ENCODE assay signal across 8 cellular contexts in genomic region chr1:38272515-38272914, GRCh38.
"Had no signal": no experiment of that assay in that cellular context is flagged by ENCODE, and none has a peak within 500 bp of the region (broad histone marks: within the 10 kb centered on the region; RNA-seq: fewer than 3 reads in every experiment).

No MANE protein-coding gene starts in this region.

- DNase-seq: H7, HFFc6 had no signal

- H3K4me3 ChIP-seq: GM23338, HAP-1 had no signal

- ATAC-seq: GM23338, HCT116, HepG2 had no signal

- H3K4me1 ChIP-seq: HAP-1 had no signal

- H3K27ac ChIP-seq: HL-60 had no signal

- H3K9me3 ChIP-seq: HAP-1 had no signal

- H3K9me3 Mint-ChIP-seq: HFFc6 had no signal

- H3K27ac Mint-ChIP-seq: HFFc6, IgD-negative memory B cell had no signal

- H3K4me3 Mint-ChIP-seq: GM23338, HFFc6, IgD-negative memory B cell had no signal

- H3K4me1 Mint-ChIP-seq: IgD-negative memory B cell had no signal

- H3K36me3 ChIP-seq: HAP-1 had no signal
